ENCODE assay signal across 36 cellular contexts in the genomic region with DNA sequence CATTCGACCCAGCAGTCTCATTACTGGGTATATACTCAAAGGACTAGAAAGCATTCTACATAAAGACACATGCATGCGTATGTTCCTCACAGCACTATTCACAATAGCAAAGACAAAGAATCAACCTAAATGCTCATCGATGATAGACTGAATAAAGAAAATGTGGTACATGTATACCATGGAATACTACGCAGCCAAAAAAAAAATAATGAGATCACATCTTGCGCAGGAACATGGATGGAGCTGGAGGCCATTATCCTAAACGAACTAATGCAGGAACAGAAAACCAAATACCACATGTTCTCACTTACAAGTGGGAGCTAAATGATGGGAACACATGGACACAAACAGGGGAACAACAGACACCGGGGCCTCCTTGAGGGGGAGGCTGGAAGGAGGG. TPM values are rescaled to one million over a fixed set of nuclear protein-coding genes. Genes with fewer than 3 reads are reported as not detected.
DNase-seq lines count a peak whose midpoint lies in the region; ATAC-seq, FAIRE-seq and TF ChIP-seq lines count a peak whose summit lies in the region.
"Had no signal": no experiment of that assay in that cellular context is flagged by ENCODE, and none has a peak within 500 bp of the region (broad histone marks: within the 10 kb centered on the region; RNA-seq: fewer than 3 reads in every experiment).

No MANE protein-coding gene starts in this region.

- H3K27me3 ChIP-seq in mammary epithelial cell (ENCODE audit: insufficient read depth, low read length) = no peaks in the 10 kb centered on the region
- H3K27me3 ChIP-seq: BE2C; BLaER1; BLaER1 treated with 17β-estradiol and CSF1 and Interleukin-3, amounts not matched to agents 10 nM and 100 nM had no signal

- H3K4me1 ChIP-seq in mammary epithelial cell (ENCODE audit: insufficient read depth, low read length) (peaks cover 19% of the 10 kb centered on the region), A549 (peaks cover 44% of the 10 kb centered on the region), HEK293 (ENCODE audit: control insufficient read depth, insufficient read depth, low read length) (peaks cover 7% of the 10 kb centered on the region; the same call in 1 of the 2 replicates)
- H3K4me1 ChIP-seq: BE2C, BLaER1 had no signal

- no TSS peak for BruUV-seq in MCF 10A (replicated peaks; lab: Mats Ljungman, UMichigan)
- no TSS peak for BruUV-seq in mammary epithelial cell (replicated peaks; lab: Mats Ljungman, UMichigan)
- no TSS peak for BruUV-seq in Calu3 (replicated peaks; lab: Mats Ljungman, UMichigan)

- TF ChIP-seq POLR2A in A549 (IDR thresholded peaks at IDR 0.05; ENCODE audit: low read length) = no peak

- H4K20me1 ChIP-seq in mammary epithelial cell (ENCODE audit: insufficient read depth, low read length) = no peaks in the 10 kb centered on the region
- H4K20me1 ChIP-seq: BLaER1; BLaER1 treated with 17β-estradiol and CSF1 and Interleukin-3, amounts not matched to agents 10 nM and 100 nM had no signal

- POLR2A ChIA-PET in MCF 10A (lab: Yijun Ruan, JAX) = interaction anchor here (0.6 to 6.2 kb wide), 2 partner anchors 19 to 675 kb away, joined by 3 to 57 read pairs; no protein-coding TSS in a partner anchor
- POLR2A ChIA-PET in A549 (lab: Yijun Ruan, JAX) = no interaction called here
- POLR2A ChIA-PET in HEK293 (lab: Yijun Ruan, JAX) = no interaction called here
- POLR2A ChIA-PET in HEK293T (lab: Yijun Ruan, JAX) = no interaction called here

- CTCF ChIA-PET in MCF 10A (lab: Yijun Ruan, JAX) (interaction anchor here (0.6 to 1.9 kb wide), 4 partner anchors 13 to 339 kb away, joined by 3 to 5 read pairs (median 4); no protein-coding TSS in a partner anchor), mammary epithelial cell (lab: Charles Lee; ENCODE audit: low non-redundant PET) (no interaction called here), A549 (lab: Yijun Ruan, JAX) (interaction anchor here (1.2 to 1.6 kb wide), 3 partner anchors 10 to 59 kb away, joined by 3 to 9 read pairs (median 4); no protein-coding TSS in a partner anchor), Calu3 (lab: Charles Lee) (interaction anchor here (0.8 to 1.2 kb wide), 3 partner anchors 31 to 71 kb away, joined by 3 to 4 read pairs (median 4); no protein-coding TSS in a partner anchor), HEK293 (lab: Yijun Ruan, JAX) (no interaction called here), HEK293T (lab: Yijun Ruan, JAX) (no interaction called here)

- dilution Hi-C loops in mammary epithelial cell (cut with HindIII; ENCODE audit: low sequenced_read_pairs) = no loop called here

- H3K4me1 Mint-ChIP-seq in MCF 10A (ENCODE audit: insufficient read depth, unreplicated experiment) (peaks cover 33% of the 10 kb centered on the region), Calu3 (ENCODE audit: low read depth, unreplicated experiment) (peaks cover 55% of the 10 kb centered on the region)
- H3K4me1 Mint-ChIP-seq: B cell; CD14-positive monocyte; CD4-positive, alpha-beta memory T cell; CD4-positive, CD25-positive, alpha-beta regulatory T cell; CD8-positive, alpha-beta memory T cell had no signal

- TF ChIP-seq CTCF in MCF 10A (IDR thresholded peaks at IDR 0.05; ENCODE audit: unreplicated experiment) (no peak), mammary epithelial cell (conservative IDR thresholded peaks at IDR 0.05 in 1 of 2, IDR thresholded peaks at IDR 0.05 in 1 of 2; ENCODE audit: extremely low read depth in 1 of 2, insufficient read depth in 1 of 2, low read depth in 1 of 2, low read length in 2 of 2) (no peak), A549 (IDR thresholded peaks at IDR 0.05) (no peak), Calu3 (IDR thresholded peaks at IDR 0.05; ENCODE audit: unreplicated experiment) (no peak), HEK293 (tag by site-specific recombination; IDR thresholded peaks at IDR 0.05) (no peak)

- H3K4me3 Mint-ChIP-seq in MCF 10A (ENCODE audit: unreplicated experiment) (no peak overlapping the region), Calu3 (ENCODE audit: low read depth, unreplicated experiment) (no peak overlapping the region)
- H3K4me3 Mint-ChIP-seq: B cell; CD14-positive monocyte; CD4-positive, alpha-beta memory T cell; CD4-positive, alpha-beta T cell; CD4-positive, CD25-positive, alpha-beta regulatory T cell; CD8-positive, alpha-beta memory T cell; CD8-positive, alpha-beta T cell had no signal

- H3K79me2 ChIP-seq in mammary epithelial cell (ENCODE audit: insufficient read depth, low read length) = no peaks in the 10 kb centered on the region

- H3K4me3 ChIP-seq in mammary epithelial cell (replicated peaks in 1 of 3; ENCODE audit: insufficient read depth in 1 of 3, low read depth in 2 of 3, low read length in 3 of 3) (no peak overlapping the region), A549 (no peak overlapping the region), HEK293 (ENCODE audit: low read depth, low read length) (no peak overlapping the region)
- H3K4me3 ChIP-seq: BLaER1; BLaER1 treated with 17β-estradiol and CSF1 and Interleukin-3, amounts not matched to agents 10 nM and 100 nM had no signal

- 96% methylated on average over 7 of the region's 7 CpGs for WGBS in mammary epithelial cell (ENCODE audit: low coverage, missing lambda C conversion rate)
- 91% methylated on average over 7 of the region's 7 CpGs for WGBS in A549 (ENCODE audit: missing lambda C conversion rate)

- no peaks in the 10 kb centered on the region for H3K36me3 ChIP-seq in mammary epithelial cell (ENCODE audit: insufficient read depth, low read length)
- no peaks in the 10 kb centered on the region for H3K36me3 ChIP-seq in HEK293 (ENCODE audit: control insufficient read depth in 2 of 2, insufficient read depth in 1 of 2, low read length in 2 of 2)
- H3K36me3 ChIP-seq: BE2C; BLaER1; BLaER1 treated with 17β-estradiol and CSF1 and Interleukin-3, amounts not matched to agents 10 nM and 100 nM had no signal

- H3K36me3 Mint-ChIP-seq in MCF 10A (ENCODE audit: insufficient read depth, unreplicated experiment) (no peaks in the 10 kb centered on the region), Calu3 (ENCODE audit: insufficient read depth, unreplicated experiment) (peaks cover 28% of the 10 kb centered on the region)
- H3K36me3 Mint-ChIP-seq: CD14-positive monocyte; CD4-positive, alpha-beta memory T cell; CD4-positive, CD25-positive, alpha-beta regulatory T cell; CD8-positive, alpha-beta memory T cell; CD8-positive, alpha-beta T cell had no signal

- H3K9ac ChIP-seq in mammary epithelial cell (ENCODE audit: insufficient read depth, low read length) = no peak overlapping the region
- H3K9ac ChIP-seq: BLaER1; BLaER1 treated with 17β-estradiol and CSF1 and Interleukin-3, amounts not matched to agents 10 nM and 100 nM had no signal

- TF ChIP-seq EP300 in A549 (IDR thresholded peaks at IDR 0.05) = no peak

- H3K27ac Mint-ChIP-seq in MCF 10A (ENCODE audit: low read depth, unreplicated experiment) = peak overlapping the region; percentile 36
- H3K27ac Mint-ChIP-seq in Calu3 (ENCODE audit: unreplicated experiment) = peak overlapping the region; percentile 42
- H3K27ac Mint-ChIP-seq: B cell; CD14-positive monocyte; CD4-positive, alpha-beta memory T cell; CD4-positive, alpha-beta T cell; CD4-positive, CD25-positive, alpha-beta regulatory T cell; CD8-positive, alpha-beta memory T cell; CD8-positive, alpha-beta T cell had no signal

- H3K9me3 Mint-ChIP-seq in MCF 10A (ENCODE audit: unreplicated experiment) (no peaks in the 10 kb centered on the region), Calu3 (ENCODE audit: low read depth, unreplicated experiment) (no peaks in the 10 kb centered on the region)
- H3K9me3 Mint-ChIP-seq: CD14-positive monocyte; CD4-positive, alpha-beta T cell; CD8-positive, alpha-beta memory T cell; CD8-positive, alpha-beta T cell had no signal

- in situ Hi-C loops in mammary epithelial cell (cut with MboI; ENCODE audit: low sequenced_read_pairs in 2 of 2) = no loop called here

- intact Hi-C loops in MCF 10A (cut with micrococcal nuclease) (no loop called here), mammary epithelial cell (cut with micrococcal nuclease) (no loop called here), Calu3 (cut with micrococcal nuclease; ENCODE audit: unreplicated experiment) (no loop called here)

- H2AFZ ChIP-seq in mammary epithelial cell (ENCODE audit: low read depth, low read length) = no peak overlapping the region

- H3K4me2 ChIP-seq in mammary epithelial cell (ENCODE audit: insufficient read depth, low read depth, low read length) (no peak overlapping the region), A549 (no peak overlapping the region)
- H3K4me2 ChIP-seq: BLaER1; BLaER1 treated with 17β-estradiol and CSF1 and Interleukin-3, amounts not matched to agents 10 nM and 100 nM had no signal

- no peak for FAIRE-seq in A549 (lab: Jason Lieb, UNC)
- FAIRE-seq: A204.1, D721Med, G401.6 had no signal

- H3K9me3 ChIP-seq in mammary epithelial cell (replicated peaks; ENCODE audit: insufficient read depth, low read length) (no peaks in the 10 kb centered on the region), A549 (no peaks in the 10 kb centered on the region), HEK293 (ENCODE audit: control insufficient read depth, insufficient read depth, low read depth, low read length) (no peaks in the 10 kb centered on the region)
- H3K9me3 ChIP-seq: BE2C; BLaER1; BLaER1 treated with 17β-estradiol and CSF1 and Interleukin-3, amounts not matched to agents 10 nM and 100 nM; Caco-2 had no signal

- TF ChIP-seq RAD21 in A549 (conservative IDR thresholded peaks at IDR 0.05 in 1 of 2, IDR thresholded peaks at IDR 0.05 in 1 of 2) = no peak

- H3K27me3 Mint-ChIP-seq in MCF 10A (ENCODE audit: insufficient read depth, unreplicated experiment) (no peaks in the 10 kb centered on the region), Calu3 (ENCODE audit: unreplicated experiment) (no peaks in the 10 kb centered on the region)

- H3K27ac ChIP-seq in mammary epithelial cell (ENCODE audit: insufficient read depth, low read depth, low read length) (no peak overlapping the region), A549 (peak overlapping the region; percentile 97 to 98), HEK293 (ENCODE audit: extremely low read depth, low read depth, low read length) (no peak overlapping the region)
- H3K27ac ChIP-seq: 22Rv1; BLaER1; BLaER1 treated with 17β-estradiol and CSF1 and Interleukin-3, amounts not matched to agents 10 nM and 100 nM; C4-2B had no signal

- ATAC-seq in A549 (no peak), HG03045 (IDR thresholded peaks at IDR 0.05; ENCODE audit: unreplicated experiment) (no peak)
- ATAC-seq: CD8-positive, alpha-beta T cell had no signal

- DNase-seq in MCF 10A (ENCODE audit: unreplicated experiment) (no peak), mammary epithelial cell (no peak), A549 (ENCODE audit: low read depth in 1 of 2, low spot score in 1 of 2) (no peak), Calu3 (no peak), HEK293T (ENCODE audit: extremely low spot score) (no peak), D341Med (ENCODE audit: low spot score) (no peak)
- DNase-seq: 8988T; ACHN; AML-193; BE2C; C1 segment of cervical spinal cord; Caco-2; CD4-positive, alpha-beta memory T cell; CD4-positive, alpha-beta T cell; CD4-positive, CD25-positive, alpha-beta regulatory T cell; CD8-positive, alpha-beta memory T cell; CD8-positive, alpha-beta T cell; COR-L47; DMS 273 treated with DMSO at 0.1 percent for 48 hours; DMS153; DMS53; DMS79; DMS79 treated with DMSO at 0.1 percent for 48 hours; DND-41; EL had no signal

RNA-seq across cellular contexts. Expression of a gene that starts 43.7 kb away (rescaled TPM):
- 0.10 and 0.33 TPM in 2 replicates for total RNA-seq in MCF 10A (2022)
- total RNA-seq in mammary epithelial cell = 10 to 100 TPM in 1 of 2 donors, under 1 TPM in 1; 0.49 to 10.3 TPM
- 2.4 TPM for polyA plus RNA-seq in mammary epithelial cell
- 12.4 TPM for polyA minus RNA-seq in mammary epithelial cell
- polyA plus RNA-seq in A549 (2011; rRNA removed) = 334 and 365 TPM in 2 replicates
- 197 and 257 TPM in 2 replicates for polyA plus RNA-seq in A549 (2012; cell fraction: cytosol; rRNA removed)
- 1,053 and 1,132 TPM in 2 replicates for polyA plus RNA-seq in A549 (2012; cell fraction: nucleus; rRNA removed)
- polyA plus RNA-seq in A549 (2017; fragmentation: RNase III; extraction: RNeasy Plus Mini Kit Qiagen cat#74134 plus additional on column Dnase treatment) = 138 to 180 TPM (median 179 TPM) in 3 replicates
- 661 and 758 TPM in 2 replicates for polyA minus RNA-seq in A549 (2011; rRNA and poly(A)+ RNA removed)
- 830 and 907 TPM in 2 replicates for total RNA-seq in Calu3 (2022)
- polyA plus RNA-seq: CD14-positive monocyte; CD4-positive, CD25-positive, alpha-beta regulatory T cell; CD8-positive, alpha-beta memory T cell had no signal

Comparison
In these comparisons a context has a peak if more than half of its experiments do, and no peak if none do; other contexts are left out.
1. CTCF ChIA-PET loops: an anchor here in MCF 10A (0.6 to 1.9 kb wide), A549 (1.2 to 1.6 kb wide) and Calu3 (0.8 to 1.2 kb wide); none called in mammary epithelial cell, HEK293 and HEK293T.
2. H3K27ac ChIP-seq: peak in A549 (2 of 2); none in mammary epithelial cell (single experiment) and HEK293 (single experiment).
3. RNA of a gene that starts 43.7 kb away (total RNA-seq): 830 to 907 TPM in Calu3; 0.49 to 10.3 TPM in mammary epithelial cell and 0.10 to 0.33 TPM in MCF 10A; every median in the first group is over 10 times any median in the second.